8 cellular contexts compared by ENCODE assay signal in the genomic region with DNA sequence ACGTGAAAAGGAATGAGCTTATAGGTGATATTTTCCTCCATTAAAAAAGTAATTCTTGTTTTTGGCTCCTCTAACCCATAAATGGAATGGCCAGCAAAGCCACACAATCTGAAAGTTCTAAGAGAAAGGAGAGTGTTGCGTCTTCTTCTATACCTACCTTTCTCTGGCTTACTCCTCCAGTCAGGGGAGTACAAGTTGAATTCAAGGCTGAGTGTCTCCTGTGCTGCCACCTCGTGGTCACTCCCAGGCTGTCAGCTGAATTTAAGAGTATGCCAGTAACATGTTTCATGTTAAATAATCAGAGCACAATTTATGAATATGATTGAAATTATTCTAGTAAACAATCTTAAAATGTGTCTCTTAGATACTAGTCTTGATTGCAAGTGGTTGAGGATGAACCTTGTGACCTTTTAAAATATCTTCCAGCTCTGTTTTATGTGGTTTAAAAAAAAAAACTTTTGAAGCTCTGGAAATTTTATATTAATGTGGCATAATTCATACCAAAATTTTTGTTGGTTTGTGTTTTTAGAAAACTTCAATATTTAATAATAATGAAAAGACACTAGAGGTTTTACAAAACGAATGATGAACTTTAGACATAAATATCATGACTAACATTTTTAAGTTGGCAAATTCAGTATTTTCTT. TPM values are rescaled to one million over a fixed set of nuclear protein-coding genes. Genes with fewer than 3 reads are reported as not detected.
DNase-seq lines count a peak whose midpoint lies in the region; ATAC-seq and TF ChIP-seq lines count a peak whose summit lies in the region.

No MANE protein-coding gene starts in this region.

- no peak for TF ChIP-seq POLR2A in upper lobe of left lung (IDR thresholded peaks at IDR 0.05)

- H3K9me3 ChIP-seq in SJCRH30 (replicated peaks), result no peaks in the 10 kb centered on the region
- H3K9me3 ChIP-seq in upper lobe of left lung, result no peaks in the 10 kb centered on the region

- no peaks in the 10 kb centered on the region for H3K4me1 ChIP-seq in SJCRH30
- H3K4me1 ChIP-seq in upper lobe of left lung, result no peaks in the 10 kb centered on the region

- TF ChIP-seq EP300 in upper lobe of left lung (IDR thresholded peaks at IDR 0.05), result no peak

- H3K27me3 ChIP-seq in SJCRH30 (no peaks in the 10 kb centered on the region), upper lobe of left lung (no peaks in the 10 kb centered on the region)

- DNase-seq in G401 (ENCODE audit: low spot score) (peak; percentile 86), H4 (ENCODE audit: low spot score) (peak; percentile 65), LoVo (ENCODE audit: low spot score) (peak; percentile 86), SJCRH30 (peak; percentile 74 to 89), germinal center (ENCODE audit: low spot score) (peak; percentile 55), pons (ENCODE audit: low spot score) (peak; percentile 55), upper lobe of left lung (peak in 1 of 2 donors; percentile 63)
- DNase-seq in activated effector memory CD4-positive, alpha-beta T cell treated with anti-CD3 and anti-CD28 coated beads, Interleukin-2, amount 50 U/mL, for 16 hours, result peak; percentile 91

- in situ Hi-C loops in G401 (cut with HindIII; ENCODE audit: low sequenced_read_pairs), result no loop called here

- H3K4me3 ChIP-seq in SJCRH30 (no peak overlapping the region), upper lobe of left lung (no peak overlapping the region)

- WGBS in upper lobe of left lung, 2 donors, result 31 to 36% methylated on average over 4 of the region's 4 CpGs

- ATAC-seq in upper lobe of left lung (ENCODE audit: low FRiP score in 2 of 2), result peak in 1 of 2 donors; percentile 80

- no peaks in the 10 kb centered on the region for H3K36me3 ChIP-seq in SJCRH30
- no peaks in the 10 kb centered on the region for H3K36me3 ChIP-seq in upper lobe of left lung

- H3K27ac ChIP-seq in SJCRH30 (no peak overlapping the region), upper lobe of left lung (no peak overlapping the region)

- TF ChIP-seq CTCF in upper lobe of left lung (IDR thresholded peaks at IDR 0.05), result peak in 5 of 6 experiments; percentile 59 to 70 (median 62)

RNA-seq across cellular contexts. Expression of gene PTHLH, which starts 31.7 kb away (rescaled TPM):
- total RNA-seq in G401 (2014; rRNA removed; shearing (Covaris generic)), result not detected in 2 replicates
- 1.1 and 2.0 TPM in 2 replicates for total RNA-seq in H4 (2014; rRNA removed; shearing (Covaris generic))
- 3.5 and 3.6 TPM in 2 replicates for total RNA-seq in SJCRH30 (2014; rRNA removed; shearing (Covaris generic))
- total RNA-seq in upper lobe of left lung, result 1 to 10 TPM in 2 of 6 donors, under 1 TPM in 1, not detected in 3; 0.44 to 2.9 (median 2.0) TPM
